8 cellular contexts compared by ENCODE assay signal in genomic region chr17:77734371-77735050, GRCh38.
A peak's percentile ranks its signal among the peaks of the same experiment; 100 is the strongest.
DNase-seq lines count a peak whose midpoint lies in the region; ATAC-seq, FAIRE-seq and TF ChIP-seq lines count a peak whose summit lies in the region.

No MANE protein-coding gene starts in this region.

- no peak for ATAC-seq in activated T-helper 17 cell treated with anti-CD3 and anti-CD28 coated beads, Interleukin-2, amount 50 U/mL, for 72 hours (replicated peaks)

- no peaks in the 10 kb centered on the region for H3K36me3 Mint-ChIP-seq in astrocyte (ENCODE audit: low read depth, unreplicated experiment)
- no peaks in the 10 kb centered on the region for H3K36me3 Mint-ChIP-seq in Caco-2 (ENCODE audit: insufficient read depth, unreplicated experiment)
- no peaks in the 10 kb centered on the region for H3K36me3 Mint-ChIP-seq in activated T-helper 17 cell treated with anti-CD3 and anti-CD28 coated beads, Interleukin-2, amount 50 U/mL, for 72 hours (ENCODE audit: low read depth)

- peak overlapping the region; percentile 47 for H2AFZ ChIP-seq in astrocyte (ENCODE audit: low read depth, low read length)

- H3K27me3 Mint-ChIP-seq in astrocyte (ENCODE audit: low read depth, unreplicated experiment): peaks cover 25% of the 10 kb centered on the region
- peaks cover 17% of the 10 kb centered on the region for H3K27me3 Mint-ChIP-seq in Caco-2 (ENCODE audit: insufficient read depth, unreplicated experiment)
- peaks cover 6% of the 10 kb centered on the region for H3K27me3 Mint-ChIP-seq in activated T-helper 17 cell treated with anti-CD3 and anti-CD28 coated beads, Interleukin-2, amount 50 U/mL, for 72 hours

- H3K4me1 Mint-ChIP-seq in astrocyte (ENCODE audit: low read depth, unreplicated experiment) (peaks cover 5% of the 10 kb centered on the region), Caco-2 (ENCODE audit: low read depth, unreplicated experiment) (no peaks in the 10 kb centered on the region)
- H3K4me1 Mint-ChIP-seq in activated T-helper 17 cell treated with anti-CD3 and anti-CD28 coated beads, Interleukin-2, amount 50 U/mL, for 72 hours: no peaks in the 10 kb centered on the region

- H3K9ac ChIP-seq in astrocyte (ENCODE audit: low read length): no peak overlapping the region

- H3K4me1 ChIP-seq in astrocyte (ENCODE audit: insufficient read depth, low read length) (no peaks in the 10 kb centered on the region), Caco-2 (no peaks in the 10 kb centered on the region)

- H3K9me3 Mint-ChIP-seq in astrocyte (ENCODE audit: unreplicated experiment) (peaks cover 6% of the 10 kb centered on the region), Caco-2 (ENCODE audit: unreplicated experiment) (peaks cover 11% of the 10 kb centered on the region)
- peaks cover 7% of the 10 kb centered on the region for H3K9me3 Mint-ChIP-seq in activated T-helper 17 cell treated with anti-CD3 and anti-CD28 coated beads, Interleukin-2, amount 50 U/mL, for 72 hours

- H3K79me2 ChIP-seq in astrocyte (ENCODE audit: insufficient read depth, low read length): no peaks in the 10 kb centered on the region

- DNase-seq in EH (ENCODE audit: low read depth) (peak; percentile 78), NCI-H2107 (lab: John Stamatoyannopoulos, UW) (peak; percentile 75), astrocyte (ENCODE audit: low read depth) (peak; percentile 23), hypothalamus (lab: John Stamatoyannopoulos, UW) (peak; percentile 23 to 93 (median 80)), GM12891 (ENCODE audit: insufficient read length, low spot score) (no peak), Caco-2 (no peak)
- DNase-seq in stimulated activated CD8-positive, alpha-beta memory T cell treated with anti-CD3 and anti-CD28 coated beads, Interleukin-4, amount 100 ng/mL, for 48 hours: peak; percentile 12

- H4K20me1 ChIP-seq in astrocyte (ENCODE audit: insufficient read depth, low read length): no peaks in the 10 kb centered on the region

- POLR2A ChIA-PET in Caco-2 (lab: Charles Lee): no interaction called here

- H3K36me3 ChIP-seq in astrocyte (ENCODE audit: insufficient read depth, low read length) (no peaks in the 10 kb centered on the region), Caco-2 (ENCODE audit: control insufficient read depth, insufficient read depth, low read length) (no peaks in the 10 kb centered on the region)

- BruUV-seq in Caco-2 (replicated peaks; lab: Mats Ljungman, UMichigan): no TSS peak

- no peak overlapping the region for H3K27ac Mint-ChIP-seq in astrocyte (ENCODE audit: unreplicated experiment)
- no peak overlapping the region for H3K27ac Mint-ChIP-seq in Caco-2 (ENCODE audit: unreplicated experiment)
- H3K27ac Mint-ChIP-seq in activated T-helper 17 cell treated with anti-CD3 and anti-CD28 coated beads, Interleukin-2, amount 50 U/mL, for 72 hours: no peak overlapping the region

- CTCF ChIA-PET in Caco-2 (lab: Charles Lee): no interaction called here

- H3K9me3 ChIP-seq in astrocyte (ENCODE audit: insufficient read depth, low read depth, low read length): peaks cover 11% of the 10 kb centered on the region
- peaks cover 11% of the 10 kb centered on the region for H3K9me3 ChIP-seq in Caco-2

- H3K4me2 ChIP-seq in astrocyte (ENCODE audit: low read length): peak overlapping the region; percentile 30

- H3K4me3 Mint-ChIP-seq in astrocyte (ENCODE audit: unreplicated experiment) (no peak overlapping the region), Caco-2 (ENCODE audit: unreplicated experiment) (no peak overlapping the region)
- no peak overlapping the region for H3K4me3 Mint-ChIP-seq in activated T-helper 17 cell treated with anti-CD3 and anti-CD28 coated beads, Interleukin-2, amount 50 U/mL, for 72 hours

- intact Hi-C loops in Caco-2 (cut with micrococcal nuclease; ENCODE audit: unreplicated experiment): no loop called here

- H3K4me3 ChIP-seq in astrocyte (ENCODE audit: insufficient read depth, low read depth, low read length): no peak overlapping the region
- H3K4me3 ChIP-seq in Caco-2 (ENCODE audit: low read depth, low read length): no peak overlapping the region

- TF ChIP-seq CTCF in astrocyte (IDR thresholded peaks at IDR 0.05; ENCODE audit: insufficient read depth, low read depth, low read length) (no peak), Caco-2 (IDR thresholded peaks at IDR 0.05; ENCODE audit: insufficient read depth in 1 of 2, low read depth in 1 of 2, low read length in 1 of 2, severe bottlenecking in 1 of 2, unreplicated experiment in 1 of 2) (no peak)

- peaks cover 18% of the 10 kb centered on the region for H3K27me3 ChIP-seq in astrocyte (ENCODE audit: insufficient read depth, low read length)
- no peaks in the 10 kb centered on the region for H3K27me3 ChIP-seq in Caco-2 (replicated peaks; ENCODE audit: control insufficient read depth, insufficient read depth, low read length)

- no peak overlapping the region for H3K27ac ChIP-seq in astrocyte (ENCODE audit: low read depth, low read length)

- TF ChIP-seq POLR2A in GM12891 (IDR thresholded peaks at IDR 0.05; ENCODE audit: low read depth, low read length): no peak

- FAIRE-seq in astrocyte (lab: Jason Lieb, UNC) (no peak), GM12891 (lab: Jason Lieb, UNC) (no peak)

TF ChIP-seq in GM12891, 5 proteins besides CTCF, POLR2A, EP300 and RAD21:
- TF ChIP-seq POLR2AphosphoS5 (IDR thresholded peaks at IDR 0.05; ENCODE audit: low read depth, low read length) (no peak), SPI1 (IDR thresholded peaks at IDR 0.05; ENCODE audit: low read depth, low read length) (no peak), PAX5 (IDR thresholded peaks at IDR 0.05; ENCODE audit: insufficient read depth, low read length, severe bottlenecking) (no peak), POU2F2 (IDR thresholded peaks at IDR 0.05; ENCODE audit: low read depth, low read length) (no peak), TAF1 (IDR thresholded peaks at IDR 0.05; ENCODE audit: low read depth, low read length) (no peak)

Comparison
In these comparisons a context has a peak if more than half of its experiments do, and no peak if none do; other contexts are left out.
1. DNase-seq: peak in EH (single experiment), NCI-H2107 (single experiment), astrocyte (single experiment), hypothalamus (51 of 51) and stimulated activated CD8-positive, alpha-beta memory T cell treated with anti-CD3 and anti-CD28 coated beads, Interleukin-4, amount 100 ng/mL, for 48 hours (single experiment); none in GM12891 (single experiment) and Caco-2 (0 of 2).